31 cellular contexts compared by ENCODE assay signal in genomic region chr2:105952131-105952530, GRCh38.
DNase-seq lines count a peak whose midpoint lies in the region; ATAC-seq and TF ChIP-seq lines count a peak whose summit lies in the region.
"Had no signal": no experiment of that assay in that cellular context is flagged by ENCODE, and none has a peak within 500 bp of the region (broad histone marks: within the 10 kb centered on the region; RNA-seq: fewer than 3 reads in every experiment).

No MANE protein-coding gene starts in this region.

- H3K9me2 ChIP-seq in HCT116 (ENCODE audit: insufficient read depth) = no peaks in the 10 kb centered on the region

- no peaks in the 10 kb centered on the region for H3K36me3 ChIP-seq in HCT116 (ENCODE audit: control insufficient read depth in 1 of 2, insufficient read depth in 2 of 2, low read length in 2 of 2)
- H3K36me3 ChIP-seq: esophagus squamous epithelium, heart left ventricle, tibial nerve had no signal

- DNase-seq in COR-L47 (lab: John Stamatoyannopoulos, UW) = peak; percentile 25
- no peak for DNase-seq in HCT116 (ENCODE audit: low read depth, low spot score)
- DNase-seq in SW480 (ENCODE audit: low spot score) = peak; percentile 78
- no peak for DNase-seq in neural crest cell (ENCODE audit: low read depth, low spot score)
- no peak for DNase-seq in HCEC 1CT
- no peak for DNase-seq in osteocyte (ENCODE audit: extremely low spot score, unreplicated experiment)
- DNase-seq: activated B cell treated with CpG ODN at 0.5 μM for 24 hours; activated CD4-positive, alpha-beta T cell treated with anti-CD3 and anti-CD28 coated beads, Interleukin-2, amount 10 ng/mL, durations not matched to agents 7 days and 5 days; activated CD8-positive, alpha-beta memory T cell treated with anti-CD3 and anti-CD28 coated beads, Interleukin-2, amount 10 ng/mL, durations not matched to agents 7 days and 5 days; activated naive CD4-positive, alpha-beta T cell; activated T-cell treated with anti-CD3 and anti-CD28 coated beads, Interleukin-2, amount 50 U/mL, for 48 hours; Caco-2; DMS79; esophagus squamous epithelium; foreskin melanocyte; GDM1; heart left ventricle; NCI-H1092; NCI-H187; NCI-H2171; NCI-H510A; NK-92 treated with Interleukin-12 subunit alpha and Interleukin-12 subunit beta, amount 100 ng/mL, for 24 hours; nucleus accumbens; SIG-M5; stimulated activated CD4-positive, alpha-beta T cell treated with anti-CD3 and anti-CD28 coated beads, Interleukin-4, amount 100 ng/mL, for 1 hour; T-helper 9 cell had no signal

- TF ChIP-seq CTCF in HCT116 (IDR thresholded peaks at IDR 0.05 in 2 of 3, conservative IDR thresholded peaks at IDR 0.05 in 1 of 3; ENCODE audit: borderline replicate concordance in 1 of 3, insufficient read depth in 1 of 3, low read depth in 2 of 3, low read length in 2 of 3) (no peak), neural crest cell (conservative IDR thresholded peaks at IDR 0.05) (no peak), osteocyte (IDR thresholded peaks at IDR 0.05) (no peak)

- TF ChIP-seq POLR2A in HCT116 (IDR thresholded peaks at IDR 0.05; ENCODE audit: borderline replicate concordance, extremely low read depth, insufficient read depth, insufficient read length) = no peak

- peaks cover 43% of the 10 kb centered on the region for H3K4me1 Mint-ChIP-seq in neural crest cell
- H3K4me1 Mint-ChIP-seq in osteocyte (ENCODE audit: unreplicated experiment) = no peaks in the 10 kb centered on the region

- H4K20me1 ChIP-seq in HCT116 (ENCODE audit: insufficient read depth) = no peaks in the 10 kb centered on the region

- H3K9me3 Mint-ChIP-seq in neural crest cell (no peaks in the 10 kb centered on the region), osteocyte (ENCODE audit: unreplicated experiment) (no peaks in the 10 kb centered on the region)
- H3K9me3 Mint-ChIP-seq: activated B cell treated with CpG ODN at 0.5 μM for 24 hours; activated CD4-positive, alpha-beta T cell treated with anti-CD3 and anti-CD28 coated beads, Interleukin-2, amount 10 ng/mL, durations not matched to agents 7 days and 5 days; dendritic cell treated with granulocyte-macrophage colony-stimulating factor and Interleukin-4, amounts not matched to agents 40 ng/mL and 50 ng/mL, for 4 days; mesothelial cell of epicardium had no signal

- RAD21 ChIA-PET in HCT116 (lab: Charles Lee; ENCODE audit: low non-redundant PET in 1 of 2, low total read pairs in 2 of 2, uncharacterized antibody in 2 of 2, unreplicated experiment in 2 of 2) = no interaction called here

- CTCF ChIA-PET in HCT116 (lab: Charles Lee) = no interaction called here

- H3K9ac ChIP-seq in HCT116 (ENCODE audit: low read length) = no peak overlapping the region

- BruUV-seq in HCT116 (replicated peaks; lab: Mats Ljungman, UMichigan) = no TSS peak

- H3K4me2 ChIP-seq in HCT116 (ENCODE audit: low read length) = no peak overlapping the region

- ATAC-seq in HCT116 = peak; percentile 49; the same call in 1 of the 2 replicates
- no peak for ATAC-seq in GM19324 (IDR thresholded peaks at IDR 0.05; ENCODE audit: low FRiP score, unreplicated experiment)
- ATAC-seq: activated CD8-positive, alpha-beta memory T cell treated with anti-CD3 and anti-CD28 coated beads, Interleukin-2, amount 10 ng/mL, durations not matched to agents 7 days and 5 days; heart left ventricle had no signal

- H2AFZ ChIP-seq in HCT116 (ENCODE audit: low read depth, low read length, poor library complexity, severe bottlenecking) = no peak overlapping the region

- no peak overlapping the region for H3K27ac ChIP-seq in HCT116 (ENCODE audit: low read depth, low read length)
- H3K27ac ChIP-seq: esophagus squamous epithelium, tibial nerve had no signal

- peak overlapping the region; percentile 7 for H3K4me3 Mint-ChIP-seq in neural crest cell
- no peak overlapping the region for H3K4me3 Mint-ChIP-seq in osteocyte (ENCODE audit: unreplicated experiment)
- H3K4me3 Mint-ChIP-seq: activated B cell treated with CpG ODN at 0.5 μM for 24 hours; activated CD4-positive, alpha-beta T cell treated with anti-CD3 and anti-CD28 coated beads, Interleukin-2, amount 10 ng/mL, durations not matched to agents 7 days and 5 days; activated CD8-positive, alpha-beta memory T cell treated with anti-CD3 and anti-CD28 coated beads, Interleukin-2, amount 10 ng/mL, durations not matched to agents 7 days and 5 days; brain; dendritic cell treated with granulocyte-macrophage colony-stimulating factor and Interleukin-4, amounts not matched to agents 40 ng/mL and 50 ng/mL, for 4 days; mesothelial cell of epicardium had no signal

- no peak for TF ChIP-seq RAD21 in HCT116 (IDR thresholded peaks at IDR 0.05; ENCODE audit: low read depth)

- H3K9me3 ChIP-seq in HCT116 (ENCODE audit: control insufficient read depth in 1 of 2, insufficient read depth in 1 of 2, low read depth in 1 of 2, low read length in 2 of 2) = no peaks in the 10 kb centered on the region
- H3K9me3 ChIP-seq: Caco-2, esophagus squamous epithelium, heart left ventricle, tibial nerve had no signal

- intact Hi-C loops in HCT116 (cut with micrococcal nuclease) = no loop called here

- H3K4me1 ChIP-seq in HCT116 (ENCODE audit: control insufficient read depth in 1 of 2, insufficient read depth in 2 of 2, low read length in 2 of 2) = no peaks in the 10 kb centered on the region
- H3K4me1 ChIP-seq: Caco-2, tibial nerve had no signal

- no peaks in the 10 kb centered on the region for H3K79me2 ChIP-seq in HCT116 (ENCODE audit: insufficient read depth, low read length)

- H3K27ac Mint-ChIP-seq in neural crest cell (ENCODE audit: unreplicated experiment) = no peak overlapping the region
- H3K27ac Mint-ChIP-seq in osteocyte (ENCODE audit: unreplicated experiment) = no peak overlapping the region
- H3K27ac Mint-ChIP-seq: activated B cell treated with CpG ODN at 0.5 μM for 24 hours; activated CD4-positive, alpha-beta T cell treated with anti-CD3 and anti-CD28 coated beads, Interleukin-2, amount 10 ng/mL, durations not matched to agents 7 days and 5 days; activated CD8-positive, alpha-beta memory T cell treated with anti-CD3 and anti-CD28 coated beads, Interleukin-2, amount 10 ng/mL, durations not matched to agents 7 days and 5 days; dendritic cell treated with granulocyte-macrophage colony-stimulating factor and Interleukin-4, amounts not matched to agents 40 ng/mL and 50 ng/mL, for 4 days; mesothelial cell of epicardium had no signal

- H3K4me3 ChIP-seq in HCT116 (replicated peaks in 1 of 2; ENCODE audit: low read depth in 1 of 2, low read length in 2 of 2) = no peak overlapping the region
- H3K4me3 ChIP-seq: esophagus squamous epithelium, heart left ventricle, tibial nerve had no signal

- no peaks in the 10 kb centered on the region for H3K27me3 Mint-ChIP-seq in neural crest cell (ENCODE audit: low read depth)
- H3K27me3 Mint-ChIP-seq in osteocyte (ENCODE audit: unreplicated experiment) = peaks cover 48% of the 10 kb centered on the region
- H3K27me3 Mint-ChIP-seq: activated CD4-positive, alpha-beta T cell treated with anti-CD3 and anti-CD28 coated beads, Interleukin-2, amount 10 ng/mL, durations not matched to agents 7 days and 5 days; activated CD8-positive, alpha-beta memory T cell treated with anti-CD3 and anti-CD28 coated beads, Interleukin-2, amount 10 ng/mL, durations not matched to agents 7 days and 5 days; brain; dendritic cell treated with granulocyte-macrophage colony-stimulating factor and Interleukin-4, amounts not matched to agents 40 ng/mL and 50 ng/mL, for 4 days had no signal

- H3K36me3 Mint-ChIP-seq in neural crest cell (ENCODE audit: low read depth) = no peaks in the 10 kb centered on the region
- no peaks in the 10 kb centered on the region for H3K36me3 Mint-ChIP-seq in osteocyte (ENCODE audit: unreplicated experiment)
- H3K36me3 Mint-ChIP-seq: activated CD8-positive, alpha-beta memory T cell treated with anti-CD3 and anti-CD28 coated beads, Interleukin-2, amount 10 ng/mL, durations not matched to agents 7 days and 5 days; brain; mesothelial cell of epicardium had no signal

- POLR2A ChIA-PET in HCT116 (lab: Charles Lee) = no interaction called here

- H3K27me3 ChIP-seq in HCT116 (ENCODE audit: insufficient read depth, low read length) = peaks cover 39% of the 10 kb centered on the region; the same call in 1 of the 2 replicates
- H3K27me3 ChIP-seq: heart left ventricle, tibial nerve had no signal

TF ChIP-seq in HCT116, 20 proteins besides CTCF, POLR2A, EP300 and RAD21:
- TF ChIP-seq ELF1 (IDR thresholded peaks at IDR 0.05; ENCODE audit: borderline replicate concordance, low read depth) = no peak
- no peak for TF ChIP-seq FOSL1 (IDR thresholded peaks at IDR 0.05; ENCODE audit: low read depth)
- no peak for TF ChIP-seq MAX (IDR thresholded peaks at IDR 0.05)
- TF ChIP-seq EZH2 (IDR thresholded peaks at IDR 0.05) = no peak
- no peak for TF ChIP-seq CEBPB (IDR thresholded peaks at IDR 0.05; ENCODE audit: low read depth)
- no peak for TF ChIP-seq ZFX (IDR thresholded peaks at IDR 0.05)

Comparison
In these comparisons a context has a peak if more than half of its experiments do, and no peak if none do; other contexts are left out.
1. DNase-seq: peak in COR-L47 (single experiment) and SW480 (single experiment); none in HCT116 (single experiment), neural crest cell (single experiment), HCEC 1CT (single experiment) and osteocyte (single experiment).